Comparison of ENCODE assay signal across 8 cellular contexts in the genomic region with DNA sequence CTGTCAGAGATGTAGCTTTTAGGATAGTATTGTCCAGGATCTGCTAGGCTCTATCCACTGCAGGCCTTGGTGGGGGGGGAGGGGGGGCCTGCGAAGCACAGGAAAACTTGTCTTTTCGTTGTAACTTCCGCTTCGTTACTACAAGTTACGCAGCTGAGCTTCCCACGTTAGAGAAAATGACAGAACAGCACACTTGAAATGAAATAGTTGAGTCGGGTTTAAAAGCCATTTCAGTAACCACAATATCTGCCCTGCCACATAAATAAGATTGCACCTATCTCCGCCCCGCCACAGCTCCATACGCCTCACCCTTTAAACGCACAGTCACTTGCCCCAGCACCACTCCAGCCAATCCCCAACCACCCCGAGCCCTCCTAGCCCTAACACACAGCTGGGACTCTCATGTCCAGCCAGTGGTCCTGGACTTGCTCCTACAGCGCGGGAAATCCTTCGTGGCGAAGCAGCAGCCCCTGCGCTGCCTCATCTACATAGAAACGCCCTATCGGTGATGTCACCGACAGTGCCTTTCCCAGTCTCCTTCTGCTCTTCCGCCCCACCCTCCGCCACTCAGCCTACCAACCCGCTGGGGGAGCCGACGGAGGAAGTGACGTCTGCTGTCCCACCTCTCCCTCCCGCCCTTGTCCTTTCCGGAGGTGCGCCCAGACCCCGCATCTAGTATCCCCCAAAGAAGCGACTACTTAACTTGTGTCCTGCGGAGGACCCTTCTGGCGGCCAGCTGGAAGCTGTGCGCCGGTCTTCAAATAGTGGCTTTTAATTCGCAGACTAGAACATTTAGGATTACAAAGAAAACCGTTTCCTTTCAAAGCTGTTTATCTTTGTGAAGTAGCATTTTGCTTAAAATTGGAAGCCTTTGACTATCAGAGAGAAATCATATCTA. TPM values are rescaled to one million over a fixed set of nuclear protein-coding genes. Genes with fewer than 3 reads are reported as not detected.
DNase-seq lines count a peak whose midpoint lies in the region; ATAC-seq lines count a peak whose summit lies in the region.

No MANE protein-coding gene starts in this region.

- ATAC-seq in GM21367 (IDR thresholded peaks at IDR 0.05; ENCODE audit: unreplicated experiment) (peak; percentile 79), HG03571 (IDR thresholded peaks at IDR 0.05; ENCODE audit: unreplicated experiment) (peak; percentile 86), esophagus mucosa (peak; percentile 97)

- DNase-seq in COLO668 (lab: John Stamatoyannopoulos, UW; ENCODE audit: unreplicated experiment) (peak; percentile 30), RPMI7951 (ENCODE audit: low read depth) (peak; percentile 89), activated T-helper 1 cell treated with Interleukin-2 at 50 U/mL for 16 hours (ENCODE audit: low read depth) (peak; percentile 54), midbrain (lab: John Stamatoyannopoulos, UW) (peak; percentile 84)
- DNase-seq in stimulated activated CD8-positive, alpha-beta memory T cell treated with anti-CD3 and anti-CD28 coated beads, Interleukin-15, amount 100 ng/mL, for 1 hour (ENCODE audit: low read depth) = peak; percentile 51

RNA-seq across cellular contexts. Expression of a gene that starts 46.2 kb away (rescaled TPM):
- total RNA-seq in RPMI7951 (2014; rRNA removed; shearing (Covaris generic)) = not detected in 2 replicates
- total RNA-seq in esophagus mucosa = not detected

Comparison
In these comparisons a context has a peak if more than half of its experiments do, and no peak if none do; other contexts are left out.
1. Peak in every context shown above with its lines: DNase-seq and ATAC-seq.
2. DNase-seq: peak in every context shown above with its lines; median percentile 89 in RPMI7951; 84 in midbrain; 54 in activated T-helper 1 cell treated with Interleukin-2 at 50 U/mL for 16 hours; 51 in stimulated activated CD8-positive, alpha-beta memory T cell treated with anti-CD3 and anti-CD28 coated beads, Interleukin-15, amount 100 ng/mL, for 1 hour; 30 in COLO668.